Comparison of ENCODE assay signal across 1 cellular context in genomic region chr13:76632388-76633044, GRCh38.
TF ChIP-seq lines count a peak whose summit lies in the region.

No MANE protein-coding gene starts in this region.

TF ChIP-seq in GM23338, 12 proteins besides CTCF, POLR2A, EP300 and RAD21 (continued from another document):
- TF ChIP-seq ZNF462 (CRISPR knock-in tag; IDR thresholded peaks at IDR 0.05) (no peak), JUNB (IDR thresholded peaks at IDR 0.05; ENCODE audit: unreplicated experiment) (no peak), ETS1 (IDR thresholded peaks at IDR 0.05) (no peak), POLR2AphosphoS5 (IDR thresholded peaks at IDR 0.05; ENCODE audit: low read depth) (no peak)
